8 cellular contexts compared by ENCODE assay signal in genomic region chr20:3068986-3069900, GRCh38. TPM values are rescaled to one million over a fixed set of nuclear protein-coding genes. Genes with fewer than 3 reads are reported as not detected.
A peak's percentile ranks its signal among the peaks of the same experiment; 100 is the strongest.
DNase-seq lines count a peak whose midpoint lies in the region; ATAC-seq and TF ChIP-seq lines count a peak whose summit lies in the region.

No MANE protein-coding gene starts in this region.

- peaks cover 0 to 25% (median 15%) of the 10 kb centered on the region in 9 donors for H3K27me3 ChIP-seq in heart left ventricle
- peaks cover 0 to 46% (median 13%) of the 10 kb centered on the region in 4 donors for H3K27me3 ChIP-seq in esophagus muscularis mucosa

- 78 to 85% (median 80%) methylated on average over 8 of the region's 8 CpGs for WGBS in heart left ventricle, 4 donors
- WGBS in esophagus muscularis mucosa: 79% methylated on average over 7 of the region's 8 CpGs

- no peaks in the 10 kb centered on the region for H3K9me3 Mint-ChIP-seq in activated naive CD8-positive, alpha-beta T cell treated with anti-CD3 and anti-CD28 coated beads, Interleukin-2, amount 10 ng/mL, durations not matched to agents 7 days and 5 days
- no peaks in the 10 kb centered on the region for H3K9me3 Mint-ChIP-seq in stimulated activated effector memory CD8-positive, alpha-beta T cell treated with anti-CD3 and anti-CD28 coated beads, Interleukin-12 subunit alpha, Interleukin-12 subunit beta, amount 100 ng/mL, for 72 hours

- H3K4me3 ChIP-seq in heart left ventricle (no peak overlapping the region), esophagus muscularis mucosa (no peak overlapping the region)

- H3K27ac Mint-ChIP-seq in activated naive CD8-positive, alpha-beta T cell treated with anti-CD3 and anti-CD28 coated beads, Interleukin-2, amount 10 ng/mL, durations not matched to agents 7 days and 5 days: no peak overlapping the region
- H3K27ac Mint-ChIP-seq in stimulated activated effector memory CD8-positive, alpha-beta T cell treated with anti-CD3 and anti-CD28 coated beads, Interleukin-12 subunit alpha, Interleukin-12 subunit beta, amount 100 ng/mL, for 72 hours: no peak overlapping the region

- TF ChIP-seq POLR2A in heart left ventricle (IDR thresholded peaks at IDR 0.05): no peak
- no peak for TF ChIP-seq POLR2A in esophagus muscularis mucosa (IDR thresholded peaks at IDR 0.05; ENCODE audit: low read depth)

- H3K4me1 ChIP-seq in heart left ventricle (peaks cover 0 to 13% (median 5%) of the 10 kb centered on the region in 12 donors), esophagus muscularis mucosa (peaks cover 7 to 16% (median 14%) of the 10 kb centered on the region in 4 donors)

- H3K36me3 Mint-ChIP-seq in activated naive CD8-positive, alpha-beta T cell treated with anti-CD3 and anti-CD28 coated beads, Interleukin-2, amount 10 ng/mL, durations not matched to agents 7 days and 5 days: no peaks in the 10 kb centered on the region
- H3K36me3 Mint-ChIP-seq in stimulated activated effector memory CD8-positive, alpha-beta T cell treated with anti-CD3 and anti-CD28 coated beads, Interleukin-12 subunit alpha, Interleukin-12 subunit beta, amount 100 ng/mL, for 72 hours: no peaks in the 10 kb centered on the region

- peaks cover 9% of the 10 kb centered on the region for H3K27me3 Mint-ChIP-seq in activated naive CD8-positive, alpha-beta T cell treated with anti-CD3 and anti-CD28 coated beads, Interleukin-2, amount 10 ng/mL, durations not matched to agents 7 days and 5 days

- POLR2A ChIA-PET in activated naive CD8-positive, alpha-beta T cell treated with anti-CD3 and anti-CD28 coated beads, Interleukin-2, amount 10 ng/mL, durations not matched to agents 7 days and 5 days (lab: Charles Lee): interaction anchor here (0.5 to 1.1 kb wide), 3 partner anchors 88 to 877 kb away, joined by 3 to 5 read pairs (median 3); no protein-coding TSS in a partner anchor

- peak in 4 of 12 donors; percentile 12 to 27 (median 17) for TF ChIP-seq CTCF in heart left ventricle (IDR thresholded peaks at IDR 0.05)
- no peak for TF ChIP-seq CTCF in esophagus muscularis mucosa (IDR thresholded peaks at IDR 0.05)

- H3K9me3 ChIP-seq in heart left ventricle (no peaks in the 10 kb centered on the region), esophagus muscularis mucosa (no peaks in the 10 kb centered on the region)

- no peak overlapping the region for H3K4me3 Mint-ChIP-seq in activated naive CD8-positive, alpha-beta T cell treated with anti-CD3 and anti-CD28 coated beads, Interleukin-2, amount 10 ng/mL, durations not matched to agents 7 days and 5 days
- H3K4me3 Mint-ChIP-seq in stimulated activated effector memory CD8-positive, alpha-beta T cell treated with anti-CD3 and anti-CD28 coated beads, Interleukin-12 subunit alpha, Interleukin-12 subunit beta, amount 100 ng/mL, for 72 hours: no peak overlapping the region

- H3K27ac ChIP-seq in heart left ventricle (no peak overlapping the region), esophagus muscularis mucosa (replicated peaks in 1 of 4) (no peak overlapping the region)

- no peak for TF ChIP-seq EP300 in esophagus muscularis mucosa (IDR thresholded peaks at IDR 0.05)

- intact Hi-C loops in heart left ventricle (cut with DNase I) (loop anchor here in 2 of 10 donors (5.0 kb wide), 1 partner anchor 43 kb away; no protein-coding TSS in a partner anchor), Right ventricle myocardium inferior (cut with DNase I) (no loop called here), esophagus muscularis mucosa (cut with DNase I) (no loop called here)

- DNase-seq in heart left ventricle (no peak), Right ventricle myocardium inferior (ENCODE audit: missing footprints) (no peak), NCI-H2196 treated with DMSO at 0.1 percent for 48 hours (lab: John Stamatoyannopoulos, UW; ENCODE audit: unreplicated experiment) (peak; percentile 17), esophagus muscularis mucosa (ENCODE audit: extremely low spot score) (no peak)
- DNase-seq in activated naive CD8-positive, alpha-beta T cell treated with anti-CD3 and anti-CD28 coated beads, Interleukin-2, amount 10 ng/mL, durations not matched to agents 7 days and 5 days: no peak
- no peak for DNase-seq in stimulated activated effector memory CD8-positive, alpha-beta T cell treated with anti-CD3 and anti-CD28 coated beads, Interleukin-12 subunit alpha, Interleukin-12 subunit beta, amount 100 ng/mL, for 72 hours (ENCODE audit: low spot score in 2 of 2)

- H3K36me3 ChIP-seq in heart left ventricle (no peaks in the 10 kb centered on the region), esophagus muscularis mucosa (no peaks in the 10 kb centered on the region)

- peaks cover 11% of the 10 kb centered on the region for H3K4me1 Mint-ChIP-seq in activated naive CD8-positive, alpha-beta T cell treated with anti-CD3 and anti-CD28 coated beads, Interleukin-2, amount 10 ng/mL, durations not matched to agents 7 days and 5 days
- H3K4me1 Mint-ChIP-seq in stimulated activated effector memory CD8-positive, alpha-beta T cell treated with anti-CD3 and anti-CD28 coated beads, Interleukin-12 subunit alpha, Interleukin-12 subunit beta, amount 100 ng/mL, for 72 hours: peaks cover 14% of the 10 kb centered on the region

- ATAC-seq in heart left ventricle (peak in 3 of 4 donors; percentile 15 to 47 (median 25)), Right ventricle myocardium inferior (no peak), GM19452 (IDR thresholded peaks at IDR 0.05; ENCODE audit: unreplicated experiment) (no peak), HG02885 (IDR thresholded peaks at IDR 0.05; ENCODE audit: poor library complexity, unreplicated experiment) (no peak)
- ATAC-seq in activated naive CD8-positive, alpha-beta T cell treated with anti-CD3 and anti-CD28 coated beads, Interleukin-2, amount 10 ng/mL, durations not matched to agents 7 days and 5 days (ENCODE audit: low read depth): peak; percentile 60
- ATAC-seq in stimulated activated effector memory CD8-positive, alpha-beta T cell treated with anti-CD3 and anti-CD28 coated beads, Interleukin-12 subunit alpha, Interleukin-12 subunit beta, amount 100 ng/mL, for 72 hours: peak; percentile 40

RNA-seq across cellular contexts. Expression of gene OXT, which starts 2.2 kb away (rescaled TPM):
- total RNA-seq in heart left ventricle: under 1 TPM in 1 of 9 donors, not detected in 8; 0.67 TPM
- polyA plus RNA-seq in heart left ventricle: not detected
- 0.54 TPM for total RNA-seq in Right ventricle myocardium inferior
- total RNA-seq in activated naive CD8-positive, alpha-beta T cell treated with anti-CD3 and anti-CD28 coated beads, Interleukin-2, amount 10 ng/mL, durations not matched to agents 7 days and 5 days: under 1 TPM; 0.68 to 0.89 TPM
- not detected for total RNA-seq in esophagus muscularis mucosa

RNA-seq across cellular contexts. Expression of gene AVP, which starts 15.3 kb away (rescaled TPM):
- total RNA-seq in heart left ventricle (not detected), Right ventricle myocardium inferior (0.84 TPM), esophagus muscularis mucosa (not detected)
- polyA plus RNA-seq in heart left ventricle: not detected
- total RNA-seq in activated naive CD8-positive, alpha-beta T cell treated with anti-CD3 and anti-CD28 coated beads, Interleukin-2, amount 10 ng/mL, durations not matched to agents 7 days and 5 days: not detected

RNA-seq across cellular contexts. Expression of gene MRPS26, which starts 23.4 kb away (rescaled TPM):
- total RNA-seq in heart left ventricle (10 to 100 TPM; 36.5 to 83.4 (median 50.9) TPM), Right ventricle myocardium inferior (52.2 TPM), esophagus muscularis mucosa (10 to 100 TPM; 52.3 to 90.7 (median 71.5) TPM)
- 100 to 1,000 TPM in 1 of 2 donors, 10 to 100 TPM in 1; 98.8 to 111 TPM for polyA plus RNA-seq in heart left ventricle
- 10 to 100 TPM; 30.4 to 32.6 TPM for total RNA-seq in activated naive CD8-positive, alpha-beta T cell treated with anti-CD3 and anti-CD28 coated beads, Interleukin-2, amount 10 ng/mL, durations not matched to agents 7 days and 5 days

RNA-seq across cellular contexts. Expression of gene GNRH2, which starts 25.8 kb away (rescaled TPM):
- total RNA-seq in heart left ventricle (under 1 TPM in 1 of 9 donors, not detected in 8; 0.48 TPM), Right ventricle myocardium inferior (not detected), esophagus muscularis mucosa (not detected)
- polyA plus RNA-seq in heart left ventricle: not detected
- total RNA-seq in activated naive CD8-positive, alpha-beta T cell treated with anti-CD3 and anti-CD28 coated beads, Interleukin-2, amount 10 ng/mL, durations not matched to agents 7 days and 5 days: 1 to 10 TPM in 1 of 2 experiments, under 1 TPM in 1; 0.85 to 1.6 TPM

Comparison
In these comparisons a context has a peak if more than half of its experiments do, and no peak if none do; other contexts are left out.
1. ATAC-seq: peak in heart left ventricle (3 of 4), activated naive CD8-positive, alpha-beta T cell treated with anti-CD3 and anti-CD28 coated beads, Interleukin-2, amount 10 ng/mL, durations not matched to agents 7 days and 5 days (single experiment) and stimulated activated effector memory CD8-positive, alpha-beta T cell treated with anti-CD3 and anti-CD28 coated beads, Interleukin-12 subunit alpha, Interleukin-12 subunit beta, amount 100 ng/mL, for 72 hours (single experiment); none in Right ventricle myocardium inferior (single experiment), GM19452 (single experiment) and HG02885 (single experiment).